ENCODE assay signal across 8 cellular contexts in the genomic region with DNA sequence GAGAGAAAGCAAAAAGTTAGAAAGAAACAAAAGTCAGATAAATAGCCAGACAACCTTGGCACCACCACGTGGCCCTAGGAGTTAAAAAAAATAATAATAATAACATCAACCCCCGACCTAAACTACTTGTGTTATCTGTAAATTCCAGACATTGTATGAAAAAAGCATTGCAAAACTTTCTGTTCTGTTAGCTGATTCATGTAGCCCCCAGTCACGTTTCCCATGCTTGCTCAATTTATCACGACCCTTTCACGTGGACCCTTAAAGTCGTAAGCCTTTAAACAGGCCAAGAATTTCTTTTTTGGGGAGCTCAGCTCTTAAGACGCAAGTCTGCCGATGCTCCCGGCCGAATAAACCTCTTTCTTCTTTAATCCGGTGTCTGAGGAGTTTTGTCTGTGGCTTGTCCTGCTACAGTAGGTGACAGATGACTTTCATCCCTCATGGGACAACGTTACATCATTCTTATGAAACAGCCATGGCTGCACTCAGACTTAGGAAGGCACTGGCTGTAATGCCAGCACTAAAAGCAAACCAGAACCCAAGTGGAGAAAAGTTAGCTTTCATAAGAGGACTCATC. TPM values are rescaled to one million over a fixed set of nuclear protein-coding genes. Genes with fewer than 3 reads are reported as not detected.
A peak's percentile ranks its signal among the peaks of the same experiment; 100 is the strongest.
DNase-seq lines count a peak whose midpoint lies in the region; ATAC-seq, FAIRE-seq and TF ChIP-seq lines count a peak whose summit lies in the region.

No MANE protein-coding gene starts in this region.

- H3K4me1 ChIP-seq in HepG2 (ENCODE audit: insufficient read depth, low read length), result peaks cover 34% of the 10 kb centered on the region
- peaks cover 54 to 61% of the 10 kb centered on the region in 2 donors for H3K4me1 ChIP-seq in thyroid gland

- H3K9ac ChIP-seq in HepG2 (ENCODE audit: insufficient read depth, low read depth, low read length), result peak overlapping the region; percentile 85

- peak overlapping the region; percentile 100 for H3K27ac Mint-ChIP-seq in MCF 10A (ENCODE audit: low read depth, unreplicated experiment)

- H3K27me3 Mint-ChIP-seq in MCF 10A (ENCODE audit: insufficient read depth, unreplicated experiment), result no peaks in the 10 kb centered on the region

- peaks cover 12% of the 10 kb centered on the region for H3K36me3 Mint-ChIP-seq in MCF 10A (ENCODE audit: insufficient read depth, unreplicated experiment)

- H3K79me2 ChIP-seq in HepG2 (ENCODE audit: insufficient read depth, low read length), result peaks cover 54% of the 10 kb centered on the region

- H3K4me3 Mint-ChIP-seq in MCF 10A (ENCODE audit: unreplicated experiment), result peak overlapping the region; percentile 98

- H3K4me2 ChIP-seq in HepG2 (ENCODE audit: low read depth, low read length), result peak overlapping the region; percentile 77

- peak; percentile 57 for DNase-seq in SIG-M5 treated with dmso at 0.1 percent for 504 hours (lab: John Stamatoyannopoulos, UW; ENCODE audit: unreplicated experiment)
- no peak for DNase-seq in SIG-M5 (lab: John Stamatoyannopoulos, UW)
- peak; percentile 21 for DNase-seq in NCI-H69 (lab: John Stamatoyannopoulos, UW)
- no peak for DNase-seq in MCF 10A (ENCODE audit: unreplicated experiment)
- peak; percentile 41 for DNase-seq in HepG2 (ENCODE audit: low spot score)
- no peak for DNase-seq in thyroid gland
- DNase-seq in occipital lobe (lab: John Stamatoyannopoulos, UW), result no peak

- CTCF ChIA-PET in MCF 10A (lab: Yijun Ruan, JAX) (interaction anchor here (1.4 kb wide), 1 partner anchor 19 kb away, joined by 3 read pairs; no protein-coding TSS in a partner anchor), HepG2 (lab: Yijun Ruan, JAX; ENCODE audit: low intra/inter-chr PET ratio, low total read pairs) (no interaction called here)

- WGBS in HepG2 (ENCODE audit: low lambda C conversion rate), result 1% methylated on average over 12 of the region's 12 CpGs
- WGBS in thyroid gland, 2 donors, result 29 to 50% methylated on average over 12 of the region's 12 CpGs

- TF ChIP-seq EP300 in HepG2 (IDR thresholded peaks at IDR 0.05; ENCODE audit: low read depth in 2 of 2, low read length in 2 of 2), result no peak
- no peak; the same call in 1 of the 2 replicates for TF ChIP-seq EP300 in HepG2 (CRISPR knock-in tag; IDR thresholded peaks at IDR 0.05; ENCODE audit: borderline replicate concordance)

- BruUV-seq in MCF 10A (replicated peaks; lab: Mats Ljungman, UMichigan), result TSS peak; percentile 86
- BruUV-seq in HepG2 (replicated peaks; lab: Mats Ljungman, UMichigan), result TSS peak; percentile 89

- no peaks in the 10 kb centered on the region; a peak in 1 of 5 replicates for H3K27me3 ChIP-seq in HepG2 (ENCODE audit: control insufficient read depth in 1 of 2, insufficient read depth in 2 of 2, low read length in 2 of 2)
- no peaks in the 10 kb centered on the region for H3K27me3 ChIP-seq in thyroid gland

- TF ChIP-seq CTCF in MCF 10A (IDR thresholded peaks at IDR 0.05; ENCODE audit: unreplicated experiment), result no peak
- no peak for TF ChIP-seq CTCF in HepG2 (CRISPR knock-in tag; IDR thresholded peaks at IDR 0.05)
- no peak for TF ChIP-seq CTCF in thyroid gland (IDR thresholded peaks at IDR 0.05)

- TF ChIP-seq RAD21 in HepG2 (CRISPR knock-in tag; IDR thresholded peaks at IDR 0.05), result no peak

- intact Hi-C loops in MCF 10A (cut with micrococcal nuclease) (no loop called here), HepG2 (cut with micrococcal nuclease; ENCODE audit: unreplicated experiment) (no loop called here), thyroid gland (cut with DNase I) (no loop called here)

- H3K36me3 ChIP-seq in HepG2 (replicated peaks in 1 of 2; ENCODE audit: control insufficient read depth in 1 of 2, insufficient read depth in 2 of 2, low read length in 2 of 2), result peaks cover 0 to 1% of the 10 kb centered on the region in 2 experiments; a peak in 1 of 5 replicates
- no peaks in the 10 kb centered on the region for H3K36me3 ChIP-seq in thyroid gland

- no peaks in the 10 kb centered on the region for H3K9me3 Mint-ChIP-seq in MCF 10A (ENCODE audit: unreplicated experiment)

- peaks cover 62% of the 10 kb centered on the region for H3K4me1 Mint-ChIP-seq in MCF 10A (ENCODE audit: insufficient read depth, unreplicated experiment)

- H3K4me3 ChIP-seq in HepG2 (replicated peaks in 1 of 3; ENCODE audit: insufficient read depth in 1 of 3, low read depth in 2 of 3, low read length in 3 of 3) (peak overlapping the region; percentile 87 to 97 (median 89)), thyroid gland (replicated peaks in 1 of 3) (peak overlapping the region in 2 of 3 donors; percentile 80 to 97)

- in situ Hi-C loops in HepG2 (cut with HindIII; ENCODE audit: extremely low pct_ligation_motif_present, low pct_unique_long_range_greater_than_20kb), result no loop called here

- H3K27ac ChIP-seq in HepG2 (ENCODE audit: extremely low read length, insufficient read depth, low read length) (peak overlapping the region; percentile 90), thyroid gland (peak overlapping the region; percentile 64 to 90 (median 77))

- no peaks in the 10 kb centered on the region for H4K20me1 ChIP-seq in HepG2 (ENCODE audit: insufficient read depth, low read length)

- no peak for FAIRE-seq in HepG2 (lab: Jason Lieb, UNC)

- no peak for TF ChIP-seq POLR2A in HepG2 (IDR thresholded peaks at IDR 0.05; ENCODE audit: insufficient read depth in 1 of 2, low read depth in 2 of 2, low read length in 2 of 2)
- no peak for TF ChIP-seq POLR2A in thyroid gland (IDR thresholded peaks at IDR 0.05)

- no peaks in the 10 kb centered on the region for H3K9me3 ChIP-seq in HepG2 (ENCODE audit: low read length)
- no peaks in the 10 kb centered on the region for H3K9me3 ChIP-seq in thyroid gland

- POLR2A ChIA-PET in MCF 10A (lab: Yijun Ruan, JAX) (interaction anchor here (0.9 to 6.7 kb wide), 8 partner anchors 8 to 256 kb away, joined by 3 to 105 read pairs (median 4); no protein-coding TSS in a partner anchor), HepG2 (lab: Yijun Ruan, JAX) (interaction anchor here (4.8 kb wide), 1 partner anchor 12 kb away, joined by 30 read pairs; no protein-coding TSS in a partner anchor)

- peak; percentile 10 for ATAC-seq in HG02759 (IDR thresholded peaks at IDR 0.05; ENCODE audit: unreplicated experiment)
- peak; percentile 51 for ATAC-seq in HepG2

- H2AFZ ChIP-seq in HepG2 (ENCODE audit: low read length), result no peak overlapping the region

TF ChIP-seq in HepG2, 621 proteins besides CTCF, POLR2A, EP300 and RAD21 (continues in another document):
- TF ChIP-seq MTF2 (CRISPR knock-in tag; IDR thresholded peaks at IDR 0.05; ENCODE audit: borderline replicate concordance) (0 out of 2 replicates have a peak, but pooled peaks have one; percentile 58), CEBPB (IDR thresholded peaks at IDR 0.05; ENCODE audit: borderline replicate concordance, low read depth, low read length) (peak; percentile 55)

RNA-seq across cellular contexts. Expression of gene ACOX3, which starts 0.5 kb away (rescaled TPM):
- 17.9 TPM in 2 replicates for total RNA-seq in MCF 10A (2022)
- total RNA-seq in HepG2 (2016; rRNA removed; fragmentation: Illumina TruSeq; extraction: Trizol), result 17.0 and 17.8 TPM in 2 replicates
- 1.8 and 2.6 TPM in 2 replicates for total RNA-seq in HepG2 (2016; cell fraction: cytosol; rRNA removed; fragmentation: Illumina TruSeq; extraction: Trizol; ENCODE audit: low read depth)
- total RNA-seq in HepG2 (2016; cell fraction: insoluble cytoplasmic fraction; rRNA removed; fragmentation: Illumina TruSeq; extraction: Trizol), result 17.4 and 17.6 TPM in 2 replicates
- total RNA-seq in HepG2 (2016; cell fraction: membrane; rRNA removed; fragmentation: Illumina TruSeq; extraction: Trizol), result 3.3 and 3.5 TPM in 2 replicates
- 11.7 and 13.5 TPM in 2 replicates for total RNA-seq in HepG2 (2016; cell fraction: nucleus; rRNA removed; fragmentation: Illumina TruSeq; extraction: Trizol)
- polyA plus RNA-seq in HepG2 (2011; rRNA removed), result 4.2 and 5.8 TPM in 2 replicates
- polyA plus RNA-seq in HepG2 (2011; cell fraction: cytosol; rRNA removed), result 4.2 and 5.6 TPM in 2 replicates
- 14.4 TPM in 2 replicates for polyA plus RNA-seq in HepG2 (2011; cell fraction: nucleus; rRNA removed)
- 9.4 and 11.1 TPM in 2 replicates for polyA plus RNA-seq in HepG2 (2012)
- 0.98 and 1.3 TPM in 2 replicates for polyA plus RNA-seq in HepG2 (2016; cell fraction: cytosol; fragmentation: Illumina TruSeq; extraction: Trizol; ENCODE audit: low read depth)
- 12.5 and 15.9 TPM in 2 replicates for polyA plus RNA-seq in HepG2 (2016; cell fraction: insoluble cytoplasmic fraction; fragmentation: Illumina TruSeq; extraction: Trizol; ENCODE audit: low read depth)
- polyA plus RNA-seq in HepG2 (2016; cell fraction: membrane; fragmentation: Illumina TruSeq; extraction: Trizol; ENCODE audit: low read depth), result 1.2 and 1.9 TPM in 2 replicates
- 12.6 and 13.3 TPM in 2 replicates for polyA plus RNA-seq in HepG2 (2016; cell fraction: nucleus; fragmentation: Illumina TruSeq; extraction: Trizol; ENCODE audit: insufficient read depth, low read depth)
- polyA minus RNA-seq in HepG2 (2011; rRNA and poly(A)+ RNA removed; ENCODE audit: low replicate concordance), result 3.1 and 10.1 TPM in 2 replicates
- 4.0 and 5.3 TPM in 2 replicates for polyA minus RNA-seq in HepG2 (2011; cell fraction: cytosol; rRNA and poly(A)+ RNA removed)
- 8.6 and 9.6 TPM in 2 replicates for polyA minus RNA-seq in HepG2 (2011; cell fraction: nucleus; rRNA and poly(A)+ RNA removed)
- 10 to 100 TPM; 28.2 to 61.8 (median 47.7) TPM for total RNA-seq in thyroid gland
- 34.9 TPM for total RNA-seq in occipital lobe

RNA-seq across cellular contexts. Expression of gene TRMT44, which starts 0.6 kb away (rescaled TPM):
- 23.2 and 24.4 TPM in 2 replicates for total RNA-seq in MCF 10A (2022)
- 6.5 and 8.6 TPM in 2 replicates for total RNA-seq in HepG2 (2016; rRNA removed; fragmentation: Illumina TruSeq; extraction: Trizol)
- total RNA-seq in HepG2 (2016; cell fraction: cytosol; rRNA removed; fragmentation: Illumina TruSeq; extraction: Trizol; ENCODE audit: low read depth), result 1.1 TPM in 2 replicates
- total RNA-seq in HepG2 (2016; cell fraction: insoluble cytoplasmic fraction; rRNA removed; fragmentation: Illumina TruSeq; extraction: Trizol), result 5.5 and 9.7 TPM in 2 replicates
- total RNA-seq in HepG2 (2016; cell fraction: membrane; rRNA removed; fragmentation: Illumina TruSeq; extraction: Trizol), result 2.7 and 2.8 TPM in 2 replicates
- 16.9 and 20.1 TPM in 2 replicates for total RNA-seq in HepG2 (2016; cell fraction: nucleus; rRNA removed; fragmentation: Illumina TruSeq; extraction: Trizol)
- 5.8 and 6.9 TPM in 2 replicates for polyA plus RNA-seq in HepG2 (2011; rRNA removed)
- polyA plus RNA-seq in HepG2 (2011; cell fraction: cytosol; rRNA removed), result 3.1 and 4.4 TPM in 2 replicates
- polyA plus RNA-seq in HepG2 (2011; cell fraction: nucleus; rRNA removed), result 24.7 and 30.2 TPM in 2 replicates
- 5.0 and 5.9 TPM in 2 replicates for polyA plus RNA-seq in HepG2 (2012)
- 0.79 and 1.0 TPM in 2 replicates for polyA plus RNA-seq in HepG2 (2016; cell fraction: cytosol; fragmentation: Illumina TruSeq; extraction: Trizol; ENCODE audit: low read depth)
- 4.4 and 6.5 TPM in 2 replicates for polyA plus RNA-seq in HepG2 (2016; cell fraction: insoluble cytoplasmic fraction; fragmentation: Illumina TruSeq; extraction: Trizol; ENCODE audit: low read depth)
- 1.4 TPM in 2 replicates for polyA plus RNA-seq in HepG2 (2016; cell fraction: membrane; fragmentation: Illumina TruSeq; extraction: Trizol; ENCODE audit: low read depth)
- 15.4 and 17.7 TPM in 2 replicates for polyA plus RNA-seq in HepG2 (2016; cell fraction: nucleus; fragmentation: Illumina TruSeq; extraction: Trizol; ENCODE audit: insufficient read depth, low read depth)
- 15.4 and 22.2 TPM in 2 replicates for polyA minus RNA-seq in HepG2 (2011; rRNA and poly(A)+ RNA removed; ENCODE audit: low replicate concordance)
- 4.7 and 5.7 TPM in 2 replicates for polyA minus RNA-seq in HepG2 (2011; cell fraction: cytosol; rRNA and poly(A)+ RNA removed)
- polyA minus RNA-seq in HepG2 (2011; cell fraction: nucleus; rRNA and poly(A)+ RNA removed), result 38.8 and 41.1 TPM in 2 replicates
- 10 to 100 TPM; 36.4 to 56.4 (median 43.9) TPM for total RNA-seq in thyroid gland
- 18.9 TPM for total RNA-seq in occipital lobe

Comparison
In these comparisons a context has a peak if more than half of its experiments do, and no peak if none do; other contexts are left out.
1. DNase-seq: peak in SIG-M5 treated with dmso at 0.1 percent for 504 hours (single experiment), NCI-H69 (single experiment) and HepG2 (single experiment); none in SIG-M5 (single experiment), MCF 10A (single experiment), thyroid gland (0 of 2) and occipital lobe (single experiment).